14 cellular contexts compared by ENCODE assay signal in the genomic region with DNA sequence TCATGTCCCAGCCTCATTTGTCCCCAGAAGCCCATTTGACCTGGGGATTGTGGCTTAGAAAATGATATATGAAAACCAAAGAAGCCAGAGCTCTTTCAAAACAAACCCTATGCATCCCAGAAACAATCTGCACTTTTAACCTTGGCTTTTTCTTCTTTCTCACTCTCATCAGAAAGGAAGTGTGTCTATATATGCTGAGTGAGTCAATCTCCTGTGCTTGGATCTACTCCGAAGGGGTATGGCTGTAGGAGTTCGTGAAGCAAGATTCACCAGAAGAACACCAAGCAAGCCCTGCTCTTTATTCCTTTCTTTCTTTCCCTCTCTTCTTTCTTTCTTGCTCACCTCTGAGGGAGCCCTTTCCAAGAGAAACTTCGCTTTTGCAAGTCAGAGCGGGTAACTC. TPM values are rescaled to one million over a fixed set of nuclear protein-coding genes. Genes with fewer than 3 reads are reported as not detected.
A peak's percentile ranks its signal among the peaks of the same experiment; 100 is the strongest.
DNase-seq lines count a peak whose midpoint lies in the region; ATAC-seq and TF ChIP-seq lines count a peak whose summit lies in the region.
"Had no signal": no experiment of that assay in that cellular context is flagged by ENCODE, and none has a peak within 500 bp of the region (broad histone marks: within the 10 kb centered on the region; RNA-seq: fewer than 3 reads in every experiment).

No MANE protein-coding gene starts in this region.

- TF ChIP-seq CTCF in psoas muscle (IDR thresholded peaks at IDR 0.05), result no peak

- no peak overlapping the region for H3K27ac ChIP-seq in psoas muscle
- H3K27ac ChIP-seq: ascending aorta; BLaER1 treated with 17β-estradiol and CSF1 and Interleukin-3, amounts not matched to agents 10 nM and 100 nM; left lung; testis had no signal

- intact Hi-C loops in left ventricle myocardium superior (cut with micrococcal nuclease), result no loop called here
- intact Hi-C loops in psoas muscle (cut with DNase I), result no loop called here

- peak overlapping the region; percentile 44 for H3K4me3 ChIP-seq in psoas muscle
- H3K4me3 ChIP-seq: BLaER1 treated with 17β-estradiol and CSF1 and Interleukin-3, amounts not matched to agents 10 nM and 100 nM had no signal

- H3K4me1 ChIP-seq in psoas muscle, result no peaks in the 10 kb centered on the region
- H3K4me1 ChIP-seq: BLaER1 treated with 17β-estradiol and CSF1 and Interleukin-3, amounts not matched to agents 10 nM and 100 nM; left lung had no signal

- peak; percentile 61 for DNase-seq in ELR (ENCODE audit: low read depth)
- peak; percentile 53 for DNase-seq in amniotic epithelial cell (ENCODE audit: low read depth)
- DNase-seq in left ventricle myocardium superior, result no peak
- DNase-seq in psoas muscle, result no peak
- no peak for DNase-seq in activated CD8-positive, alpha-beta memory T cell treated with anti-CD3 and anti-CD28 coated beads for 24 hours
- DNase-seq in NCI-H345 treated with DMSO at 0.1 percent for 48 hours (lab: John Stamatoyannopoulos, UW; ENCODE audit: unreplicated experiment), result no peak
- DNase-seq: erythroblast, GOT3, testis had no signal

- H3K36me3 ChIP-seq in psoas muscle (ENCODE audit: insufficient read depth in 1 of 2, low read depth in 1 of 2), result no peaks in the 10 kb centered on the region
- H3K36me3 ChIP-seq: ascending aorta; BLaER1 treated with 17β-estradiol and CSF1 and Interleukin-3, amounts not matched to agents 10 nM and 100 nM; left lung had no signal

- WGBS in psoas muscle, 3 donors, result 69 to 75% (median 70%) methylated on average over 4 of the region's 4 CpGs

- peak; percentile 21 for ATAC-seq in left ventricle myocardium superior
- ATAC-seq in psoas muscle, result no peak
- ATAC-seq in GM19035 (IDR thresholded peaks at IDR 0.05; ENCODE audit: unreplicated experiment), result no peak
- ATAC-seq in HG03045 (IDR thresholded peaks at IDR 0.05; ENCODE audit: unreplicated experiment), result no peak

- peaks cover 0 to 55% (median 7%) of the 10 kb centered on the region in 3 donors for H3K27me3 ChIP-seq in psoas muscle (ENCODE audit: insufficient read depth in 3 of 3, low read length in 2 of 3)
- H3K27me3 ChIP-seq: ascending aorta, testis had no signal

- no peaks in the 10 kb centered on the region for H3K9me3 ChIP-seq in psoas muscle
- H3K9me3 ChIP-seq: ascending aorta, left lung, testis had no signal

RNA-seq across cellular contexts. Expression of gene PAMR1, which starts 0.6 kb away (rescaled TPM):
- total RNA-seq in left ventricle myocardium superior (12.4 TPM), psoas muscle (1 to 10 TPM in 1 of 4 donors, under 1 TPM in 3; 0.37 to 1.9 (median 0.72) TPM)
- under 1 TPM; 0.16 to 0.91 (median 0.72) TPM for polyA plus RNA-seq in psoas muscle

Comparison
In these comparisons a context has a peak if more than half of its experiments do, and no peak if none do; other contexts are left out.
1. DNase-seq: peak in ELR (single experiment) and amniotic epithelial cell (single experiment); none in left ventricle myocardium superior (single experiment), psoas muscle (0 of 2), activated CD8-positive, alpha-beta memory T cell treated with anti-CD3 and anti-CD28 coated beads for 24 hours (single experiment) and NCI-H345 treated with DMSO at 0.1 percent for 48 hours (single experiment).